In genomic region chr17:77154187-77154586, GRCh38 we compare ENCODE assay signal across 1 cellular context.
TF ChIP-seq lines count a peak whose summit lies in the region.

No MANE protein-coding gene starts in this region.

TF ChIP-seq in A549, 52 proteins besides CTCF, POLR2A, EP300 and RAD21 (continued from another document):
- no peak for TF ChIP-seq HOXA7 (CRISPR knock-in tag; IDR thresholded peaks at IDR 0.05)
- no peak for TF ChIP-seq FOSB (CRISPR knock-in tag; IDR thresholded peaks at IDR 0.05)
- no peak for TF ChIP-seq HES2 (IDR thresholded peaks at IDR 0.05)
- TF ChIP-seq HDAC2 (IDR thresholded peaks at IDR 0.05) = no peak
- no peak for TF ChIP-seq E2F6 (IDR thresholded peaks at IDR 0.05; ENCODE audit: borderline replicate concordance, low read depth)
TF ChIP-seq in A549: peak in this region for 0.
